In the genomic region with DNA sequence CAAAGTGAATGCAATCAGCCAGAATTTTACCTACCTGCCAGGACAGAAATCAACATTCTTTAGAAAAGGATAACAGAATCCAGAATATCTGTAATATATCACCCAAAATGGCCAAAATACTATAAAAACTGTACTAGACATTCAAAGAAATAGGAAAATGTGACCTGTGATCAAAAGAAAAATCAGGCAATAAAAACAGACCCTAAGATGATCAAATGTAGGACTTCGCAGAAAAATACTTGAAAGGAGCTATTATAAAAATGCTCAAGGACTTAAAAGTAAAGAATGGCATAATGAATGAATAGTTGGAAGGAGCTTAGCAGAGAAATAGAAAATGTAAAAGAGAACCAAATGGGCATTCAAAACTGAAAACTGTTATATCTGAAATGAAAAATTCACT, we compare ENCODE assay signal across 39 cellular contexts. TPM values are rescaled to one million over a fixed set of nuclear protein-coding genes. Genes with fewer than 3 reads are reported as not detected.
"Had no signal": no experiment of that assay in that cellular context is flagged by ENCODE, and none has a peak within 500 bp of the region (broad histone marks: within the 10 kb centered on the region; RNA-seq: fewer than 3 reads in every experiment).

No MANE protein-coding gene starts in this region.

- H3K4me1 ChIP-seq: adrenal gland, ascending aorta, breast epithelium had no signal

- DNase-seq: activated effector memory CD4-positive, alpha-beta T cell treated with anti-CD3 and anti-CD28 coated beads, Interleukin-2, amount 50 U/mL, for 16 hours; activated effector memory CD4-positive, alpha-beta T cell treated with Interleukin-2 at 50 U/mL for 16 hours; activated gamma-delta T cell; activated gamma-delta T cell treated with Interleukin-2 at 50 U/mL for 16 hours; activated naive CD4-positive, alpha-beta T cell; activated naive CD4-positive, alpha-beta T cell treated with anti-CD3 and anti-CD28 coated beads for 36 hours; activated naive CD4-positive, alpha-beta T cell treated with anti-CD3 and anti-CD28 coated beads, Interleukin-2, amount 10 ng/mL, durations not matched to agents 7 days and 5 days; activated naive CD4-positive, alpha-beta T cell treated with anti-CD3 and anti-CD28 coated beads, Interleukin-2, amount 50 U/mL, for 16 hours; activated naive CD4-positive, alpha-beta T cell treated with Interleukin-2 at 50 U/mL for 16 hours; activated naive CD8-positive, alpha-beta T cell treated with anti-CD3 and anti-CD28 coated beads for 36 hours; activated naive CD8-positive, alpha-beta T cell treated with anti-CD3 and anti-CD28 coated beads, Interleukin-2, amount 10 ng/mL, durations not matched to agents 7 days and 5 days; activated naive CD8-positive, alpha-beta T cell treated with anti-CD3 and anti-CD28 coated beads, Interleukin-2, amount 50 U/mL, for 24 hours; activated T-cell treated with anti-CD3 and anti-CD28 coated beads, Interleukin-2, amount 50 U/mL, for 1 hour; activated T-cell treated with anti-CD3 and anti-CD28 coated beads, Interleukin-2, amount 50 U/mL, for 24 hours; activated T-cell treated with anti-CD3 and anti-CD28 coated beads, Interleukin-2, amount 50 U/mL, for 4 hours; activated T-cell treated with anti-CD3 and anti-CD28 coated beads, Interleukin-2, amount 50 U/mL, for 48 hours; activated T-cell treated with anti-CD3 and anti-CD28 coated beads, Interleukin-2, amount 50 U/mL, for 72 hours; adrenal gland; amniotic stem cell; amygdala; anterior cingulate cortex; aorta; body of pancreas; brain microvascular endothelial cell; caudate nucleus; central memory CD4-positive, alpha-beta T cell; cerebellar nuclear complex had no signal

- FAIRE-seq: bronchial epithelial cell had no signal

- H3K4me3 Mint-ChIP-seq: activated naive CD4-positive, alpha-beta T cell treated with anti-CD3 and anti-CD28 coated beads for 36 hours; activated naive CD4-positive, alpha-beta T cell treated with anti-CD3 and anti-CD28 coated beads, Interleukin-2, amount 10 ng/mL, durations not matched to agents 7 days and 5 days; activated naive CD4-positive, alpha-beta T cell treated with anti-CD3 and anti-CD28 coated beads, Interleukin-2, amount 50 U/mL, for 24 hours; activated naive CD8-positive, alpha-beta T cell; activated naive CD8-positive, alpha-beta T cell treated with anti-CD3 and anti-CD28 coated beads for 36 hours; activated naive CD8-positive, alpha-beta T cell treated with anti-CD3 and anti-CD28 coated beads, Interleukin-2, amount 10 ng/mL, durations not matched to agents 7 days and 5 days; activated naive CD8-positive, alpha-beta T cell treated with anti-CD3 and anti-CD28 coated beads, Interleukin-2, amount 50 U/mL, for 24 hours; activated T-cell treated with anti-CD3 and anti-CD28 coated beads, Interleukin-2, amount 50 U/mL, for 24 hours; activated T-cell treated with anti-CD3 and anti-CD28 coated beads, Interleukin-2, amount 50 U/mL, for 4 hours; activated T-cell treated with anti-CD3 and anti-CD28 coated beads, Interleukin-2, amount 50 U/mL, for 72 hours; activated T-helper 1 cell treated with anti-CD3 and anti-CD28 coated beads, Interleukin-12 subunit alpha, Interleukin-12 subunit beta, Interleukin-2, Interleukin-4 antibody, amounts not matched to agents 30 ng/mL and 10 ng/mL and 1 ng/mL, durations not matched to agents 14 hours and 24 hours and 36 hours; activated T-helper 17 cell treated with anti-CD3 and anti-CD28 coated beads, Interleukin-2, amount 50 U/mL, for 72 hours; brain; central memory CD8-positive, alpha-beta T cell had no signal

- H3K27me3 ChIP-seq: adrenal gland, ascending aorta, body of pancreas, brain microvascular endothelial cell, breast epithelium had no signal

- ATAC-seq: activated naive CD4-positive, alpha-beta T cell treated with anti-CD3 and anti-CD28 coated beads, Interleukin-2, amount 50 U/mL, for 72 hours; activated naive CD8-positive, alpha-beta T cell treated with anti-CD3 and anti-CD28 coated beads, Interleukin-2, amount 50 U/mL, for 24 hours; activated T-cell treated with anti-CD3 and anti-CD28 coated beads, Interleukin-2, amount 50 U/mL, for 4 hours; activated T-cell treated with anti-CD3 and anti-CD28 coated beads, Interleukin-2, amount 50 U/mL, for 72 hours; activated T-helper 17 cell treated with anti-CD3 and anti-CD28 coated beads, Interleukin-2, amount 50 U/mL, for 72 hours; body of pancreas had no signal

- H3K4me3 ChIP-seq: adrenal gland, ascending aorta, body of pancreas, breast epithelium, cardiac muscle cell had no signal

- H3K27ac ChIP-seq: adrenal gland, ascending aorta, body of pancreas, brain microvascular endothelial cell, breast epithelium, cardiac muscle cell had no signal

- H3K36me3 Mint-ChIP-seq: activated naive CD4-positive, alpha-beta T cell treated with anti-CD3 and anti-CD28 coated beads, Interleukin-2, amount 10 ng/mL, durations not matched to agents 7 days and 5 days; activated naive CD8-positive, alpha-beta T cell; activated naive CD8-positive, alpha-beta T cell treated with anti-CD3 and anti-CD28 coated beads for 36 hours had no signal

- H3K9me3 ChIP-seq: adrenal gland, body of pancreas had no signal

- H3K36me3 ChIP-seq: adrenal gland, ascending aorta, brain microvascular endothelial cell, breast epithelium, cardiac muscle cell had no signal

- H3K27ac Mint-ChIP-seq: activated naive CD4-positive, alpha-beta T cell treated with anti-CD3 and anti-CD28 coated beads for 36 hours; activated naive CD4-positive, alpha-beta T cell treated with anti-CD3 and anti-CD28 coated beads, Interleukin-2, amount 10 ng/mL, durations not matched to agents 7 days and 5 days; activated naive CD4-positive, alpha-beta T cell treated with anti-CD3 and anti-CD28 coated beads, Interleukin-2, amount 50 U/mL, for 24 hours; activated naive CD4-positive, alpha-beta T cell treated with anti-CD3 and anti-CD28 coated beads, Interleukin-2, amount 50 U/mL, for 72 hours; activated naive CD8-positive, alpha-beta T cell; activated naive CD8-positive, alpha-beta T cell treated with anti-CD3 and anti-CD28 coated beads for 36 hours; activated naive CD8-positive, alpha-beta T cell treated with anti-CD3 and anti-CD28 coated beads, Interleukin-2, amount 10 ng/mL, durations not matched to agents 7 days and 5 days; activated naive CD8-positive, alpha-beta T cell treated with anti-CD3 and anti-CD28 coated beads, Interleukin-2, amount 50 U/mL, for 24 hours; activated T-cell treated with anti-CD3 and anti-CD28 coated beads, Interleukin-2, amount 50 U/mL, for 24 hours; activated T-cell treated with anti-CD3 and anti-CD28 coated beads, Interleukin-2, amount 50 U/mL, for 72 hours; activated T-helper 1 cell treated with anti-CD3 and anti-CD28 coated beads, Interleukin-12 subunit alpha, Interleukin-12 subunit beta, Interleukin-2, Interleukin-4 antibody, amounts not matched to agents 30 ng/mL and 10 ng/mL and 1 ng/mL, durations not matched to agents 14 hours and 24 hours and 36 hours; activated T-helper 17 cell treated with anti-CD3 and anti-CD28 coated beads, Interleukin-2, amount 50 U/mL, for 72 hours; activated T-helper 2 cell treated with anti-CD3 and anti-CD28 coated beads, Interferon-gamma antibody, Interleukin-2, Interleukin-4, amounts not matched to agents 10 μg/mL and 5 μg/mL and 100 μg/mL, durations not matched to agents 14 hours and 24 hours and 36 hours; brain had no signal

- H3K9me3 Mint-ChIP-seq: activated naive CD4-positive, alpha-beta T cell treated with anti-CD3 and anti-CD28 coated beads, Interleukin-2, amount 10 ng/mL, durations not matched to agents 7 days and 5 days; activated naive CD4-positive, alpha-beta T cell treated with anti-CD3 and anti-CD28 coated beads, Interleukin-2, amount 50 U/mL, for 72 hours had no signal

RNA-seq across cellular contexts. Expression of a gene that starts 33.9 kb away (rescaled TPM):
- total RNA-seq: activated naive CD4-positive, alpha-beta T cell treated with anti-CD3 and anti-CD28 coated beads for 36 hours; activated naive CD4-positive, alpha-beta T cell treated with anti-CD3 and anti-CD28 coated beads, Interleukin-2, amount 50 U/mL, for 72 hours; activated naive CD8-positive, alpha-beta T cell treated with anti-CD3 and anti-CD28 coated beads for 36 hours; activated T-cell treated with anti-CD3 and anti-CD28 coated beads, Interleukin-2, amount 50 U/mL, for 72 hours; activated T-helper 1 cell treated with anti-CD3 and anti-CD28 coated beads, Interleukin-12 subunit alpha, Interleukin-12 subunit beta, Interleukin-2, Interleukin-4 antibody, amounts not matched to agents 30 ng/mL and 10 ng/mL and 1 ng/mL, durations not matched to agents 14 hours and 24 hours and 36 hours; activated T-helper 17 cell treated with anti-CD3 and anti-CD28 coated beads, Interleukin-2, amount 50 U/mL, for 72 hours had no signal

RNA-seq across cellular contexts. Expression of a gene that starts 53.5 kb away (rescaled TPM):
- total RNA-seq: activated naive CD4-positive, alpha-beta T cell treated with anti-CD3 and anti-CD28 coated beads for 36 hours; activated naive CD4-positive, alpha-beta T cell treated with anti-CD3 and anti-CD28 coated beads, Interleukin-2, amount 50 U/mL, for 72 hours; activated naive CD8-positive, alpha-beta T cell treated with anti-CD3 and anti-CD28 coated beads for 36 hours; activated naive CD8-positive, alpha-beta T cell treated with anti-CD3 and anti-CD28 coated beads, Interleukin-2, amount 10 ng/mL, durations not matched to agents 7 days and 5 days; activated T-cell treated with anti-CD3 and anti-CD28 coated beads, Interleukin-2, amount 50 U/mL, for 4 hours; activated T-cell treated with anti-CD3 and anti-CD28 coated beads, Interleukin-2, amount 50 U/mL, for 72 hours; activated T-helper 1 cell treated with anti-CD3 and anti-CD28 coated beads, Interleukin-12 subunit alpha, Interleukin-12 subunit beta, Interleukin-2, Interleukin-4 antibody, amounts not matched to agents 30 ng/mL and 10 ng/mL and 1 ng/mL, durations not matched to agents 14 hours and 24 hours and 36 hours; activated T-helper 17 cell treated with anti-CD3 and anti-CD28 coated beads, Interleukin-2, amount 50 U/mL, for 72 hours; activated T-helper 2 cell treated with anti-CD3 and anti-CD28 coated beads, Interferon-gamma antibody, Interleukin-2, Interleukin-4, amounts not matched to agents 10 μg/mL and 5 μg/mL and 100 μg/mL, durations not matched to agents 14 hours and 24 hours and 36 hours; ascending aorta; cardiac muscle cell had no signal
- polyA plus RNA-seq: aorta, cardiac muscle cell had no signal
